Comparison of ENCODE assay signal across 13 cellular contexts in genomic region chr4:7737752-7738457, GRCh38.
DNase-seq lines count a peak whose midpoint lies in the region; ATAC-seq and TF ChIP-seq lines count a peak whose summit lies in the region.
"Had no signal": no experiment of that assay in that cellular context is flagged by ENCODE, and none has a peak within 500 bp of the region (broad histone marks: within the 10 kb centered on the region; RNA-seq: fewer than 3 reads in every experiment).

No MANE protein-coding gene starts in this region.

- no peaks in the 10 kb centered on the region for H3K4me1 Mint-ChIP-seq in chondrocyte (ENCODE audit: low read depth)
- H3K4me1 Mint-ChIP-seq in activated T-cell treated with anti-CD3 and anti-CD28 coated beads, Interleukin-2, amount 50 U/mL, for 24 hours (ENCODE audit: low read depth), result no peaks in the 10 kb centered on the region
- H3K4me1 Mint-ChIP-seq: CD4-positive, CD25-positive, alpha-beta regulatory T cell had no signal

- H4K8ac ChIP-seq in neuronal stem cell (ENCODE audit: low read depth, low read length), result no peak overlapping the region

- H3K4me2 ChIP-seq in SK-N-SH (no peak overlapping the region), BLaER1 (peak overlapping the region; percentile 33; the same call in 1 of the 2 replicates), neuronal stem cell (ENCODE audit: insufficient read depth, low read length, poor library complexity, severe bottlenecking) (no peak overlapping the region)

- H3K36me3 ChIP-seq in SK-N-SH (replicated peaks in 1 of 2; ENCODE audit: control insufficient read depth in 1 of 2, insufficient read depth in 2 of 2, low read length in 1 of 2) (no peaks in the 10 kb centered on the region), BLaER1 (peaks cover 12% of the 10 kb centered on the region; the same call in 1 of the 2 replicates), neuronal stem cell (replicated peaks in 1 of 2; ENCODE audit: control insufficient read depth in 2 of 2, insufficient read depth in 2 of 2, low read length in 2 of 2) (no peaks in the 10 kb centered on the region), HAP-1 (replicated peaks) (no peaks in the 10 kb centered on the region)

- TF ChIP-seq EP300 in SK-N-SH (IDR thresholded peaks at IDR 0.05; ENCODE audit: borderline replicate concordance in 1 of 2, low read depth in 1 of 2, low read length in 1 of 2), result no peak

- H2BK15ac ChIP-seq in neuronal stem cell (ENCODE audit: low read length), result no peak overlapping the region

- H2BK5ac ChIP-seq in neuronal stem cell (ENCODE audit: low read length), result no peak overlapping the region

- H3K79me1 ChIP-seq in neuronal stem cell (ENCODE audit: low read depth, low read length), result no peaks in the 10 kb centered on the region

- H3K4me1 ChIP-seq in SK-N-SH (ENCODE audit: control insufficient read depth in 1 of 2, insufficient read depth in 2 of 2, low read depth in 1 of 2, low read length in 1 of 2), result no peaks in the 10 kb centered on the region
- H3K4me1 ChIP-seq in BLaER1, result peaks cover 57% of the 10 kb centered on the region
- no peaks in the 10 kb centered on the region for H3K4me1 ChIP-seq in neuronal stem cell (ENCODE audit: control insufficient read depth in 2 of 2, insufficient read depth in 1 of 2, low read depth in 1 of 2, low read length in 2 of 2)
- no peaks in the 10 kb centered on the region for H3K4me1 ChIP-seq in HAP-1

- CTCF ChIA-PET in SK-N-SH (lab: Yijun Ruan, JAX), result no interaction called here

- peaks cover 2% of the 10 kb centered on the region for H3K36me3 Mint-ChIP-seq in chondrocyte (ENCODE audit: low read depth)
- H3K36me3 Mint-ChIP-seq in activated T-cell treated with anti-CD3 and anti-CD28 coated beads, Interleukin-2, amount 50 U/mL, for 24 hours (ENCODE audit: low read depth), result no peaks in the 10 kb centered on the region
- H3K36me3 Mint-ChIP-seq: CD4-positive, CD25-positive, alpha-beta regulatory T cell had no signal

- H4K91ac ChIP-seq in neuronal stem cell (ENCODE audit: low read depth, low read length, poor library complexity), result no peak overlapping the region

- H2AFZ ChIP-seq in SK-N-SH (ENCODE audit: low read depth) (no peak overlapping the region), neuronal stem cell (ENCODE audit: low read length) (no peak overlapping the region)

- no peak overlapping the region for H3K9ac ChIP-seq in SK-N-SH
- no peak overlapping the region for H3K9ac ChIP-seq in BLaER1
- peak overlapping the region; percentile 38 for H3K9ac ChIP-seq in neuronal stem cell (ENCODE audit: low read depth, low read length, poor library complexity)

- no peak overlapping the region for H2BK12ac ChIP-seq in neuronal stem cell (ENCODE audit: low read length)

- H3K9me3 ChIP-seq in SK-N-SH (no peaks in the 10 kb centered on the region), BLaER1 (no peaks in the 10 kb centered on the region), neuronal stem cell (replicated peaks in 1 of 2; ENCODE audit: control insufficient read depth in 2 of 2, insufficient read depth in 1 of 2, low read depth in 1 of 2, low read length in 2 of 2) (no peaks in the 10 kb centered on the region), HAP-1 (no peaks in the 10 kb centered on the region)

- DNase-seq in SK-N-SH (no peak), chondrocyte (ENCODE audit: low spot score) (peak; percentile 75), neuronal stem cell (ENCODE audit: low spot score) (no peak), HAP-1 (ENCODE audit: low spot score in 2 of 2) (no peak), NCI-H1092 (lab: John Stamatoyannopoulos, UW) (no peak)
- no peak for DNase-seq in activated T-cell treated with anti-CD3 and anti-CD28 coated beads, Interleukin-2, amount 50 U/mL, for 24 hours
- DNase-seq: CD4-positive, CD25-positive, alpha-beta regulatory T cell; DMS53; GF-D8 had no signal

- in situ Hi-C loops in HAP-1 (cut with MboI; ENCODE audit: low sequenced_read_pairs), result no loop called here

- no peaks in the 10 kb centered on the region for H3K79me2 ChIP-seq in SK-N-SH (ENCODE audit: insufficient read depth)

- no peak for ATAC-seq in SK-N-SH treated with all-trans-retinoic acid at 6 μM for 48 hours

- H3K27me3 Mint-ChIP-seq in chondrocyte (ENCODE audit: low read depth), result peaks cover 15% of the 10 kb centered on the region
- no peaks in the 10 kb centered on the region for H3K27me3 Mint-ChIP-seq in activated T-cell treated with anti-CD3 and anti-CD28 coated beads, Interleukin-2, amount 50 U/mL, for 24 hours

- no peak overlapping the region for H3K23ac ChIP-seq in neuronal stem cell (ENCODE audit: low read depth, low read length, poor library complexity)

- no peak for TF ChIP-seq RAD21 in SK-N-SH (IDR thresholded peaks at IDR 0.05; ENCODE audit: low read length)

- H3F3A ChIP-seq in SK-N-SH (replicated peaks; ENCODE audit: insufficient read depth), result no peaks in the 10 kb centered on the region

- no peaks in the 10 kb centered on the region for H4K20me1 ChIP-seq in SK-N-SH (ENCODE audit: insufficient read depth)
- H4K20me1 ChIP-seq in BLaER1, result no peaks in the 10 kb centered on the region

- no peak overlapping the region for H3K4me3 Mint-ChIP-seq in chondrocyte (ENCODE audit: unreplicated experiment)
- no peak overlapping the region for H3K4me3 Mint-ChIP-seq in activated T-cell treated with anti-CD3 and anti-CD28 coated beads, Interleukin-2, amount 50 U/mL, for 24 hours
- H3K4me3 Mint-ChIP-seq: CD4-positive, CD25-positive, alpha-beta regulatory T cell had no signal

- H2BK120ac ChIP-seq in neuronal stem cell (ENCODE audit: low read depth, low read length), result no peak overlapping the region

- no peak overlapping the region for H3K4ac ChIP-seq in neuronal stem cell (ENCODE audit: low read length)

- no peak overlapping the region for H3K27ac Mint-ChIP-seq in chondrocyte (ENCODE audit: unreplicated experiment)
- no peak overlapping the region for H3K27ac Mint-ChIP-seq in activated T-cell treated with anti-CD3 and anti-CD28 coated beads, Interleukin-2, amount 50 U/mL, for 24 hours
- H3K27ac Mint-ChIP-seq: CD4-positive, CD25-positive, alpha-beta regulatory T cell had no signal

- H3K18ac ChIP-seq in neuronal stem cell (ENCODE audit: low read length), result no peak overlapping the region

- no peaks in the 10 kb centered on the region for H3K27me3 ChIP-seq in SK-N-SH (ENCODE audit: insufficient read depth)
- H3K27me3 ChIP-seq in BLaER1, result no peaks in the 10 kb centered on the region
- peaks cover 0 to 17% (median 0%) of the 10 kb centered on the region in 3 experiments for H3K27me3 ChIP-seq in neuronal stem cell (ENCODE audit: control insufficient read depth in 3 of 3, insufficient read depth in 3 of 3, low read depth in 1 of 3, low read length in 3 of 3)
- peaks cover 42% of the 10 kb centered on the region for H3K27me3 ChIP-seq in HAP-1 (ENCODE audit: low read depth)

- H3K9me2 ChIP-seq in SK-N-SH, result no peaks in the 10 kb centered on the region

- no peaks in the 10 kb centered on the region for H3K9me3 Mint-ChIP-seq in chondrocyte (ENCODE audit: low read depth)
- H3K9me3 Mint-ChIP-seq in activated T-cell treated with anti-CD3 and anti-CD28 coated beads, Interleukin-2, amount 50 U/mL, for 24 hours, result no peaks in the 10 kb centered on the region
- H3K9me3 Mint-ChIP-seq: CD4-positive, CD25-positive, alpha-beta regulatory T cell had no signal

- H3K4me3 ChIP-seq in SK-N-SH (ENCODE audit: low read depth in 2 of 2, low read length in 1 of 2), result no peak overlapping the region
- H3K4me3 ChIP-seq in BLaER1, result no peak overlapping the region
- H3K4me3 ChIP-seq in neuronal stem cell (ENCODE audit: low read length in 2 of 2), result no peak overlapping the region
- H3K4me3 ChIP-seq in HAP-1, result no peak overlapping the region

- WGBS in SK-N-SH (ENCODE audit: low lambda C conversion rate), result 84% methylated on average over 7 of the region's 19 CpGs
- WGBS in neuronal stem cell (ENCODE audit: extremely low coverage in 2 of 2, insufficient read length in 2 of 2, insufficient replicate concordance in 1 of 2), 2 donors, result no CpG with 5 or more reads among the region's 19 CpGs

- H2AK5ac ChIP-seq in neuronal stem cell (ENCODE audit: low read depth, low read length), result peak overlapping the region; percentile 17

- peak overlapping the region; percentile 26 for H3K14ac ChIP-seq in neuronal stem cell (ENCODE audit: low read length)

- TF ChIP-seq CTCF in SK-N-SH (IDR thresholded peaks at IDR 0.05) (no peak), chondrocyte (IDR thresholded peaks at IDR 0.05) (no peak)

- POLR2A ChIA-PET in SK-N-SH (lab: Yijun Ruan, JAX), result no interaction called here

- H3K27ac ChIP-seq in SK-N-SH (ENCODE audit: low read depth in 2 of 2, low read length in 1 of 2) (no peak overlapping the region), BLaER1 (no peak overlapping the region), neuronal stem cell (replicated peaks; ENCODE audit: low read length) (no peak overlapping the region)
- H3K27ac ChIP-seq: 22Rv1, HL-60 had no signal

TF ChIP-seq in SK-N-SH, 30 proteins besides CTCF, POLR2A, EP300 and RAD21 (continues in another document):
- TF ChIP-seq GABPA (IDR thresholded peaks at IDR 0.05; ENCODE audit: low read depth) (no peak), RXRA (IDR thresholded peaks at IDR 0.05; ENCODE audit: borderline replicate concordance, low read depth) (no peak), ZBTB33 (IDR thresholded peaks at IDR 0.05; ENCODE audit: borderline replicate concordance, low read depth) (no peak), NRF1 (IDR thresholded peaks at IDR 0.05; ENCODE audit: low read depth, low read length) (no peak), TCF12 (IDR thresholded peaks at IDR 0.05) (no peak)
- TF ChIP-seq, protein P1, sequence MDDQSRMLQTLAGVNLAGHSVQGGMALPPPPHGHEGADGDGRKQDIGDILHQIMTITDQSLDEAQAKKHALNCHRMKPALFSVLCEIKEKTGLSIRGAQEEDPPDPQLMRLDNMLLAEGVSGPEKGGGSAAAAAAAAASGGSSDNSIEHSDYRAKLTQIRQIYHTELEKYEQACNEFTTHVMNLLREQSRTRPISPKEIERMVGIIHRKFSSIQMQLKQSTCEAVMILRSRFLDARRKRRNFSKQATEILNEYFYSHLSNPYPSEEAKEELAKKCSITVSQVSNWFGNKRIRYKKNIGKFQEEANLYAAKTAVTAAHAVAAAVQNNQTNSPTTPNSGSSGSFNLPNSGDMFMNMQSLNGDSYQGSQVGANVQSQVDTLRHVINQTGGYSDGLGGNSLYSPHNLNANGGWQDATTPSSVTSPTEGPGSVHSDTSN (IDR thresholded peaks at IDR 0.05), result no peak
